34 cellular contexts compared by ENCODE assay signal in the genomic region with DNA sequence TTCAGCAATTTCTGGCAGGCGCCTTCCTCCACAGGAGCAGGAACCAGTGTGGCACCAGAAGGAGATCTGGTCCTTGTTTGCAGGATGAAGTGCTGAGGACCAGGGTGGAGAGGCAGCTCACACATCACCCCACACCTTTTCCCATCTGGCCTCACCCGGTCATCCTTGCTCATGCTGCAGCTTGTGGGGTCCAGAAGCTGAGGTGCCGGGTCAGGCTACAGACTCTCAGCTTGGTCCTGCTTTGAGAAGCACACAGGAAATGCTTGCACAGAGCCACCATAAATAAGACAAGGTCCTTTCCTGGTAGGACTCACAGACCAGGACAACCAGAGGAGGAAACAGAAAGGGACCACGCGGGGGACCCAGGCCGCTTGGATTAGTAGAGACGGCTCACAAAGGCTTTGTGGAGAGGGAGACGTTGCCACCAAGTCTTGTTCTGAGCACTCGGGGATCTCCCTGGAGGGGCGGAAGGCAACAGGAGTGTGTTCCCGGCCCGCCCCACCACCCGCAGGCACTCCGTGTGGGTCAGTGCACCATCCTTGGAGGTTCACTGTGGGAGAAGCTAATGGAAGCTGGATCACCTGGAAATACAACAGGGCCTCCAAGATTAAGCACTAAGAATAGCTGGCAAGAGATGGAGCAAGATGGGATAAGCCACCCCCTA. TPM values are rescaled to one million over a fixed set of nuclear protein-coding genes. Genes with fewer than 3 reads are reported as not detected.
"Had no signal": no experiment of that assay in that cellular context is flagged by ENCODE, and none has a peak within 500 bp of the region (broad histone marks: within the 10 kb centered on the region; RNA-seq: fewer than 3 reads in every experiment).

No MANE protein-coding gene starts in this region.

- ATAC-seq: activated CD4-positive, CD25-positive, alpha-beta regulatory T cell treated with anti-CD3 and anti-CD28 coated beads, Interleukin-2, amount 50 U/mL, for 24 hours; activated T-cell treated with anti-CD3 and anti-CD28 coated beads, Interleukin-2, amount 50 U/mL, for 72 hours; gastroesophageal sphincter; T-helper 17 cell had no signal

- DNase-seq: activated B cell treated with CpG ODN at 0.5 μM for 24 hours; activated CD4-positive, alpha-beta T cell treated with anti-CD3 and anti-CD28 coated beads for 48 hours; activated CD4-positive, alpha-beta T cell treated with anti-CD3 and anti-CD28 coated beads, Interleukin-2, amount 50 U/mL, for 1 hour; activated CD4-positive, alpha-beta T cell treated with anti-CD3 and anti-CD28 coated beads, Interleukin-2, amount 50 U/mL, for 48 hours; activated CD8-positive, alpha-beta memory T cell treated with anti-CD3 and anti-CD28 coated beads, Interleukin-2, amount 50 U/mL, for 48 hours; activated gamma-delta T cell; activated naive CD4-positive, alpha-beta T cell; activated naive CD4-positive, alpha-beta T cell treated with anti-CD3 and anti-CD28 coated beads, Interleukin-2, amount 50 U/mL, for 16 hours; activated T-cell treated with anti-CD3 and anti-CD28 coated beads for 4 hours; activated T-cell treated with anti-CD3 and anti-CD28 coated beads, Interleukin-2, amount 50 U/mL, for 24 hours; activated T-cell treated with anti-CD3 and anti-CD28 coated beads, Interleukin-2, amount 50 U/mL, for 72 hours; amniotic stem cell; anterior cingulate cortex; brain microvascular endothelial cell; caudate nucleus; colonic mucosa; effector CD8-positive, alpha-beta T cell; esophagus squamous epithelium; foreskin melanocyte; T-helper 1 cell; T-helper 17 cell; T1000; WERI-Rb-1 had no signal

- H3K9me3 ChIP-seq: colonic mucosa, esophagus squamous epithelium had no signal

- H3K4me1 Mint-ChIP-seq: activated B cell treated with CpG ODN at 0.5 μM for 24 hours had no signal

- H3K4me1 ChIP-seq: colonic mucosa, esophagus squamous epithelium, gastroesophageal sphincter had no signal

- H3K27me3 ChIP-seq: brain microvascular endothelial cell, colonic mucosa had no signal

- H3K27ac ChIP-seq: brain microvascular endothelial cell, colonic mucosa, epithelial cell of prostate, esophagus squamous epithelium, gastroesophageal sphincter, WERI-Rb-1 had no signal

- H3K4me3 Mint-ChIP-seq: activated B cell treated with CpG ODN at 0.5 μM for 24 hours; activated naive CD8-positive, alpha-beta T cell; activated T-cell treated with anti-CD3 and anti-CD28 coated beads, Interleukin-2, amount 50 U/mL, for 24 hours; activated T-cell treated with anti-CD3 and anti-CD28 coated beads, Interleukin-2, amount 50 U/mL, for 72 hours; T-helper 17 cell; T-helper 2 cell treated with Interferon-gamma antibody and Interleukin-4, amounts not matched to agents 5 μg/mL and 100 μg/mL, for 36 hours had no signal

- H3K27ac Mint-ChIP-seq: activated B cell treated with CpG ODN at 0.5 μM for 24 hours; activated naive CD8-positive, alpha-beta T cell; activated T-cell treated with anti-CD3 and anti-CD28 coated beads, Interleukin-2, amount 50 U/mL, for 24 hours; activated T-cell treated with anti-CD3 and anti-CD28 coated beads, Interleukin-2, amount 50 U/mL, for 72 hours; T-helper 17 cell; T-helper 2 cell treated with Interferon-gamma antibody and Interleukin-4, amounts not matched to agents 5 μg/mL and 100 μg/mL, for 36 hours had no signal

- H3K36me3 Mint-ChIP-seq: activated naive CD8-positive, alpha-beta T cell had no signal

- H3K4me3 ChIP-seq: colonic mucosa, esophagus squamous epithelium, gastroesophageal sphincter had no signal

- H3K9me3 Mint-ChIP-seq: activated B cell treated with CpG ODN at 0.5 μM for 24 hours; activated T-cell treated with anti-CD3 and anti-CD28 coated beads, Interleukin-2, amount 50 U/mL, for 24 hours; activated T-cell treated with anti-CD3 and anti-CD28 coated beads, Interleukin-2, amount 50 U/mL, for 72 hours; T-helper 2 cell treated with Interferon-gamma antibody and Interleukin-4, amounts not matched to agents 5 μg/mL and 100 μg/mL, for 36 hours had no signal

- H3K36me3 ChIP-seq: brain microvascular endothelial cell, colonic mucosa, esophagus squamous epithelium, gastroesophageal sphincter, WERI-Rb-1 had no signal

RNA-seq across cellular contexts. Expression of gene EN2, which starts 29.6 kb away (rescaled TPM):
- total RNA-seq: activated B cell treated with CpG ODN at 0.5 μM for 24 hours; activated T-cell treated with anti-CD3 and anti-CD28 coated beads, Interleukin-2, amount 50 U/mL, for 72 hours; astrocyte; bronchial epithelial cell; colonic mucosa; endothelial cell of umbilical vein; fibroblast of lung; fibroblast of villous mesenchyme; glomerular endothelial cell; T-helper 17 cell had no signal
- polyA plus RNA-seq: endothelial cell of umbilical vein, fibroblast of lung had no signal
